In the genomic region with DNA sequence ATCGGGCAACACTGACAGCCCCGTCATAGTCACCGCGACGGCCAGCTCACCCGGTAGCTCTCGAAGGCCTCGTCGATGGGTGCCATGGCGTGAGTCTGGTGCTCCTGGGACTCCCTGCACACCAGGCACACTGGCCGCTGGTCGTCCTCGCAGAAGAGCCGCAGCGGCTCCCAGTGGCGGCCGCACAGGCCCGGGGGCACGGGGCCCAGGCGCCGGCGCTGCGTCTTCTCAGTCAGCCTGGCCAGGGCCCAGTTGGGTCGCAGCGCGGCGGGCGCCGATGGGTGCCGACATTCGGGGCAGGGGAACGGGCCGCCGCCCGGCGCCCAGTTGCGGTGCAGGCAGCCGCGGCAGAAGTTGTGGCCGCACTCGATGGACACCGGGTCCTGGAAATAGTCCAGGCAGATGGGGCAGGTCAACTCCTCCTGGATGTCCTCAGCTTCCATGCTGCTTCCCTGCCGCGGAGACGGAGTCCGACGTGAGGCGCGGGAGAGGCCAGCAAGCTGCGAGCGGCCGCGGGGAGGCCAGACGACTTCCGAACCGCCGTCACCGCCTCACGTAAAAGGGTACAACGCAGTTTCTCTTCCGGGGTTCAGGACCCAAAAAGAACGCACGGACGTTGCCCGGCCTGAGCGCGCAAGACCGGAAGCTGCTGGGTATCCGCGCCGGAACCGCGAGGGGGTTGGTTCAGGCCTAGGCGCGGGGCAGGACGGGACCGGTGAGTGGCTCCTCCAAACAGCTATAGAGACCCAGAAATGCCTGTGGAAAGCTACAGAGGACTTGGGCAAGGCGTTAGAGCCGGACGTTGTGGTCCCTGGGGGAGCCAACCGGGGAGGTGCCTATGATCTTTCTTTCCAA, we compare ENCODE assay signal across 1 cellular context.
A peak's percentile ranks its signal among the peaks of the same experiment; 100 is the strongest.
TF ChIP-seq lines count a peak whose summit lies in the region.

A gene with protein sequence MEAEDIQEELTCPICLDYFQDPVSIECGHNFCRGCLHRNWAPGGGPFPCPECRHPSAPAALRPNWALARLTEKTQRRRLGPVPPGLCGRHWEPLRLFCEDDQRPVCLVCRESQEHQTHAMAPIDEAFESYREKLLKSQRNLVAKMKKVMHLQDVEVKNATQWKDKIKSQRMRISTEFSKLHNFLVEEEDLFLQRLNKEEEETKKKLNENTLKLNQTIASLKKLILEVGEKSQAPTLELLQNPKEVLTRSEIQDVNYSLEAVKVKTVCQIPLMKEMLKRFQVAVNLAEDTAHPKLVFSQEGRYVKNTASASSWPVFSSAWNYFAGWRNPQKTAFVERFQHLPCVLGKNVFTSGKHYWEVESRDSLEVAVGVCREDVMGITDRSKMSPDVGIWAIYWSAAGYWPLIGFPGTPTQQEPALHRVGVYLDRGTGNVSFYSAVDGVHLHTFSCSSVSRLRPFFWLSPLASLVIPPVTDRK (minus strand): TSS at position 572 of the 855 bp plus-strand sequence. CDS start 129 bp downstream, at position 443.

TF ChIP-seq in HEK293, 187 proteins besides CTCF, POLR2A, EP300 and RAD21 (continued from another document and continues in another):
- TF ChIP-seq SETDB1 (IDR thresholded peaks at IDR 0.05; ENCODE audit: insufficient read length, low read length) = no peak
- TF ChIP-seq EGR2 (tag by site-specific recombination; IDR thresholded peaks at IDR 0.05; ENCODE audit: low read depth) = no peak
- no peak for TF ChIP-seq ZNF221 (tag by site-specific recombination; IDR thresholded peaks at IDR 0.05; ENCODE audit: borderline replicate concordance)
- TF ChIP-seq, protein P1, sequence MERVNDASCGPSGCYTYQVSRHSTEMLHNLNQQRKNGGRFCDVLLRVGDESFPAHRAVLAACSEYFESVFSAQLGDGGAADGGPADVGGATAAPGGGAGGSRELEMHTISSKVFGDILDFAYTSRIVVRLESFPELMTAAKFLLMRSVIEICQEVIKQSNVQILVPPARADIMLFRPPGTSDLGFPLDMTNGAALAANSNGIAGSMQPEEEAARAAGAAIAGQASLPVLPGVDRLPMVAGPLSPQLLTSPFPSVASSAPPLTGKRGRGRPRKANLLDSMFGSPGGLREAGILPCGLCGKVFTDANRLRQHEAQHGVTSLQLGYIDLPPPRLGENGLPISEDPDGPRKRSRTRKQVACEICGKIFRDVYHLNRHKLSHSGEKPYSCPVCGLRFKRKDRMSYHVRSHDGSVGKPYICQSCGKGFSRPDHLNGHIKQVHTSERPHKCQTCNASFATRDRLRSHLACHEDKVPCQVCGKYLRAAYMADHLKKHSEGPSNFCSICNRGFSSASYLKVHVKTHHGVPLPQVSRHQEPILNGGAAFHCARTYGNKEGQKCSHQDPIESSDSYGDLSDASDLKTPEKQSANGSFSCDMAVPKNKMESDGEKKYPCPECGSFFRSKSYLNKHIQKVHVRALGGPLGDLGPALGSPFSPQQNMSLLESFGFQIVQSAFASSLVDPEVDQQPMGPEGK (tag by site-specific recombination; IDR thresholded peaks at IDR 0.05) = peak; percentile 32; the same call in 1 of the 2 replicates
- TF ChIP-seq ZNF202 (tag by site-specific recombination; IDR thresholded peaks at IDR 0.05; ENCODE audit: borderline replicate concordance) = no peak
- no peak for TF ChIP-seq ZNF585B (tag by site-specific recombination; IDR thresholded peaks at IDR 0.05)
- no peak for TF ChIP-seq ZNF768 (tag by site-specific recombination; IDR thresholded peaks at IDR 0.05)
- TF ChIP-seq, protein P2, sequence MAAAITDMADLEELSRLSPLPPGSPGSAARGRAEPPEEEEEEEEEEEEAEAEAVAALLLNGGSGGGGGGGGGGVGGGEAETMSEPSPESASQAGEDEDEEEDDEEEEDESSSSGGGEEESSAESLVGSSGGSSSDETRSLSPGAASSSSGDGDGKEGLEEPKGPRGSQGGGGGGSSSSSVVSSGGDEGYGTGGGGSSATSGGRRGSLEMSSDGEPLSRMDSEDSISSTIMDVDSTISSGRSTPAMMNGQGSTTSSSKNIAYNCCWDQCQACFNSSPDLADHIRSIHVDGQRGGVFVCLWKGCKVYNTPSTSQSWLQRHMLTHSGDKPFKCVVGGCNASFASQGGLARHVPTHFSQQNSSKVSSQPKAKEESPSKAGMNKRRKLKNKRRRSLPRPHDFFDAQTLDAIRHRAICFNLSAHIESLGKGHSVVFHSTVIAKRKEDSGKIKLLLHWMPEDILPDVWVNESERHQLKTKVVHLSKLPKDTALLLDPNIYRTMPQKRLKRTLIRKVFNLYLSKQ (tag by site-specific recombination; IDR thresholded peaks at IDR 0.05; ENCODE audit: borderline replicate concordance) = no peak
- no peak for TF ChIP-seq ZNF140 (tag by site-specific recombination; IDR thresholded peaks at IDR 0.05)
- peak; percentile 14; the same call in 1 of the 2 replicates for TF ChIP-seq ZNF501 (tag by site-specific recombination; IDR thresholded peaks at IDR 0.05)
- TF ChIP-seq, protein P3, sequence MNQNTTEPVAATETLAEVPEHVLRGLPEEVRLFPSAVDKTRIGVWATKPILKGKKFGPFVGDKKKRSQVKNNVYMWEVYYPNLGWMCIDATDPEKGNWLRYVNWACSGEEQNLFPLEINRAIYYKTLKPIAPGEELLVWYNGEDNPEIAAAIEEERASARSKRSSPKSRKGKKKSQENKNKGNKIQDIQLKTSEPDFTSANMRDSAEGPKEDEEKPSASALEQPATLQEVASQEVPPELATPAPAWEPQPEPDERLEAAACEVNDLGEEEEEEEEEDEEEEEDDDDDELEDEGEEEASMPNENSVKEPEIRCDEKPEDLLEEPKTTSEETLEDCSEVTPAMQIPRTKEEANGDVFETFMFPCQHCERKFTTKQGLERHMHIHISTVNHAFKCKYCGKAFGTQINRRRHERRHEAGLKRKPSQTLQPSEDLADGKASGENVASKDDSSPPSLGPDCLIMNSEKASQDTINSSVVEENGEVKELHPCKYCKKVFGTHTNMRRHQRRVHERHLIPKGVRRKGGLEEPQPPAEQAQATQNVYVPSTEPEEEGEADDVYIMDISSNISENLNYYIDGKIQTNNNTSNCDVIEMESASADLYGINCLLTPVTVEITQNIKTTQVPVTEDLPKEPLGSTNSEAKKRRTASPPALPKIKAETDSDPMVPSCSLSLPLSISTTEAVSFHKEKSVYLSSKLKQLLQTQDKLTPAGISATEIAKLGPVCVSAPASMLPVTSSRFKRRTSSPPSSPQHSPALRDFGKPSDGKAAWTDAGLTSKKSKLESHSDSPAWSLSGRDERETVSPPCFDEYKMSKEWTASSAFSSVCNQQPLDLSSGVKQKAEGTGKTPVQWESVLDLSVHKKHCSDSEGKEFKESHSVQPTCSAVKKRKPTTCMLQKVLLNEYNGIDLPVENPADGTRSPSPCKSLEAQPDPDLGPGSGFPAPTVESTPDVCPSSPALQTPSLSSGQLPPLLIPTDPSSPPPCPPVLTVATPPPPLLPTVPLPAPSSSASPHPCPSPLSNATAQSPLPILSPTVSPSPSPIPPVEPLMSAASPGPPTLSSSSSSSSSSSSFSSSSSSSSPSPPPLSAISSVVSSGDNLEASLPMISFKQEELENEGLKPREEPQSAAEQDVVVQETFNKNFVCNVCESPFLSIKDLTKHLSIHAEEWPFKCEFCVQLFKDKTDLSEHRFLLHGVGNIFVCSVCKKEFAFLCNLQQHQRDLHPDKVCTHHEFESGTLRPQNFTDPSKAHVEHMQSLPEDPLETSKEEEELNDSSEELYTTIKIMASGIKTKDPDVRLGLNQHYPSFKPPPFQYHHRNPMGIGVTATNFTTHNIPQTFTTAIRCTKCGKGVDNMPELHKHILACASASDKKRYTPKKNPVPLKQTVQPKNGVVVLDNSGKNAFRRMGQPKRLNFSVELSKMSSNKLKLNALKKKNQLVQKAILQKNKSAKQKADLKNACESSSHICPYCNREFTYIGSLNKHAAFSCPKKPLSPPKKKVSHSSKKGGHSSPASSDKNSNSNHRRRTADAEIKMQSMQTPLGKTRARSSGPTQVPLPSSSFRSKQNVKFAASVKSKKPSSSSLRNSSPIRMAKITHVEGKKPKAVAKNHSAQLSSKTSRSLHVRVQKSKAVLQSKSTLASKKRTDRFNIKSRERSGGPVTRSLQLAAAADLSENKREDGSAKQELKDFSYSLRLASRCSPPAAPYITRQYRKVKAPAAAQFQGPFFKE (tag by site-specific recombination; IDR thresholded peaks at IDR 0.05; ENCODE audit: borderline replicate concordance) = no peak
- no peak for TF ChIP-seq HOXD13 (CRISPR knock-in tag; IDR thresholded peaks at IDR 0.05; ENCODE audit: borderline replicate concordance)
- no peak for TF ChIP-seq ZNF138 (tag by site-specific recombination; IDR thresholded peaks at IDR 0.05; ENCODE audit: borderline replicate concordance)
- TF ChIP-seq, protein P4, sequence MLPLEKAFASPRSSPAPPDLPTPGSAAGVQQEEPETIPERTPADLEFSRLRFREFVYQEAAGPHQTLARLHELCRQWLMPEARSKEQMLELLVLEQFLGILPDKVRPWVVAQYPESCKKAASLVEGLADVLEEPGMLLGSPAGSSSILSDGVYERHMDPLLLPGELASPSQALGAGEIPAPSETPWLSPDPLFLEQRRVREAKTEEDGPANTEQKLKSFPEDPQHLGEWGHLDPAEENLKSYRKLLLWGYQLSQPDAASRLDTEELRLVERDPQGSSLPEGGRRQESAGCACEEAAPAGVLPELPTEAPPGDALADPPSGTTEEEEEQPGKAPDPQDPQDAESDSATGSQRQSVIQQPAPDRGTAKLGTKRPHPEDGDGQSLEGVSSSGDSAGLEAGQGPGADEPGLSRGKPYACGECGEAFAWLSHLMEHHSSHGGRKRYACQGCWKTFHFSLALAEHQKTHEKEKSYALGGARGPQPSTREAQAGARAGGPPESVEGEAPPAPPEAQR (tag by site-specific recombination; IDR thresholded peaks at IDR 0.05) = no peak
- peak; percentile 48; the same call in 1 of the 2 replicates for TF ChIP-seq ZNF843 (tag by site-specific recombination; IDR thresholded peaks at IDR 0.05)
- no peak for TF ChIP-seq ZNF112 (tag by site-specific recombination; IDR thresholded peaks at IDR 0.05)
- TF ChIP-seq, protein P5, sequence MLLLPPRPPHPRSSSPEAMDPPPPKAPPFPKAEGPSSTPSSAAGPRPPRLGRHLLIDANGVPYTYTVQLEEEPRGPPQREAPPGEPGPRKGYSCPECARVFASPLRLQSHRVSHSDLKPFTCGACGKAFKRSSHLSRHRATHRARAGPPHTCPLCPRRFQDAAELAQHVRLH (tag by site-specific recombination; IDR thresholded peaks at IDR 0.05) = peak; percentile 99
- no peak for TF ChIP-seq ZNF155 (tag by site-specific recombination; IDR thresholded peaks at IDR 0.05)
- 0 out of 2 replicates have a peak, but pooled peaks have one; percentile 19 for TF ChIP-seq SP3 (tag by site-specific recombination; IDR thresholded peaks at IDR 0.05)
- TF ChIP-seq ZNF24 (tag by site-specific recombination; IDR thresholded peaks at IDR 0.05) = no peak
- no peak; the same call in 1 of the 2 replicates for TF ChIP-seq REPIN1 (tag by site-specific recombination; IDR thresholded peaks at IDR 0.05; ENCODE audit: low read depth)
- no peak for TF ChIP-seq ZNF558 (tag by site-specific recombination; IDR thresholded peaks at IDR 0.05)
- peak; percentile 91 for TF ChIP-seq ZNF777 (tag by site-specific recombination; IDR thresholded peaks at IDR 0.05; ENCODE audit: borderline replicate concordance)
- TF ChIP-seq, protein P6, sequence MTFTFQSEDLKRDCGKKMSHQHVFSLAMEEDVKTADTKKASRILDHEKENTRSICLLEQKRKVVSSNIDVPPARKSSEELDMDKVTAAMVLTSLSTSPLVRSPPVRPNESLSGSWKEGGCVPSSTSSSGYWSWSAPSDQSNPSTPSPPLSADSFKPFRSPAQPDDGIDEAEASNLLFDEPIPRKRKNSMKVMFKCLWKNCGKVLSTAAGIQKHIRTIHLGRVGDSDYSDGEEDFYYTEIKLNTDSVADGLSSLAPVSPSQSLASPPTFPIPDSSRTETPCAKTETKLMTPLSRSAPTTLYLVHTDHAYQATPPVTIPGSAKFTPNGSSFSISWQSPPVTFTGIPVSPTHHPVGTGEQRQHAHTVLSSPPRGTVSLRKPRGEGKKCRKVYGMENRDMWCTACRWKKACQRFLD (tag by site-specific recombination; IDR thresholded peaks at IDR 0.05) = no peak
- no peak for TF ChIP-seq ZNF48 (tag by site-specific recombination; IDR thresholded peaks at IDR 0.05)
- TF ChIP-seq SP2 (tag by site-specific recombination; IDR thresholded peaks at IDR 0.05) = peak; percentile 81
- no peak for TF ChIP-seq ZNF404 (tag by site-specific recombination; IDR thresholded peaks at IDR 0.05)
- TF ChIP-seq ZNF121 (tag by site-specific recombination; IDR thresholded peaks at IDR 0.05) = no peak; the same call in 1 of the 2 replicates
- no peak for TF ChIP-seq ZNF274 (IDR thresholded peaks at IDR 0.05; ENCODE audit: low read length)
- no peak for TF ChIP-seq ZNF274 (tag by site-specific recombination; IDR thresholded peaks at IDR 0.05; ENCODE audit: borderline replicate concordance)
- no peak for TF ChIP-seq KLF7 (tag by site-specific recombination; IDR thresholded peaks at IDR 0.05; ENCODE audit: borderline replicate concordance)
- TF ChIP-seq GLI2 (tag by site-specific recombination; IDR thresholded peaks at IDR 0.05; ENCODE audit: borderline replicate concordance, low read depth) = no peak
- TF ChIP-seq ZNF596 (tag by site-specific recombination; IDR thresholded peaks at IDR 0.05) = 0 out of 2 replicates have a peak, but pooled peaks have one; percentile 20
- TF ChIP-seq PRDM1 (tag by site-specific recombination; IDR thresholded peaks at IDR 0.05) = no peak
- TF ChIP-seq, protein P7, sequence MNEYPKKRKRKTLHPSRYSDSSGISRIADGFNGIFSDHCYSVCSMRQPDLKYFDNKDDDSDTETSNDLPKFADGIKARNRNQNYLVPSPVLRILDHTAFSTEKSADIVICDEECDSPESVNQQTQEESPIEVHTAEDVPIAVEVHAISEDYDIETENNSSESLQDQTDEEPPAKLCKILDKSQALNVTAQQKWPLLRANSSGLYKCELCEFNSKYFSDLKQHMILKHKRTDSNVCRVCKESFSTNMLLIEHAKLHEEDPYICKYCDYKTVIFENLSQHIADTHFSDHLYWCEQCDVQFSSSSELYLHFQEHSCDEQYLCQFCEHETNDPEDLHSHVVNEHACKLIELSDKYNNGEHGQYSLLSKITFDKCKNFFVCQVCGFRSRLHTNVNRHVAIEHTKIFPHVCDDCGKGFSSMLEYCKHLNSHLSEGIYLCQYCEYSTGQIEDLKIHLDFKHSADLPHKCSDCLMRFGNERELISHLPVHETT (tag by site-specific recombination; IDR thresholded peaks at IDR 0.05) = no peak
- no peak for TF ChIP-seq ZNF549 (tag by site-specific recombination; IDR thresholded peaks at IDR 0.05)
- no peak for TF ChIP-seq ZNF391 (tag by site-specific recombination; IDR thresholded peaks at IDR 0.05; ENCODE audit: borderline replicate concordance, low read depth)
- TF ChIP-seq SCRT2 (tag by site-specific recombination; IDR thresholded peaks at IDR 0.05) = no peak
- no peak for TF ChIP-seq ZNF266 (tag by site-specific recombination; IDR thresholded peaks at IDR 0.05; ENCODE audit: low read depth)
- TF ChIP-seq GLIS1 (tag by site-specific recombination; IDR thresholded peaks at IDR 0.05) = no peak
- peak; percentile 73; the same call in 1 of the 2 replicates for TF ChIP-seq KLF16 (tag by site-specific recombination; IDR thresholded peaks at IDR 0.05)
- TF ChIP-seq, protein P8, sequence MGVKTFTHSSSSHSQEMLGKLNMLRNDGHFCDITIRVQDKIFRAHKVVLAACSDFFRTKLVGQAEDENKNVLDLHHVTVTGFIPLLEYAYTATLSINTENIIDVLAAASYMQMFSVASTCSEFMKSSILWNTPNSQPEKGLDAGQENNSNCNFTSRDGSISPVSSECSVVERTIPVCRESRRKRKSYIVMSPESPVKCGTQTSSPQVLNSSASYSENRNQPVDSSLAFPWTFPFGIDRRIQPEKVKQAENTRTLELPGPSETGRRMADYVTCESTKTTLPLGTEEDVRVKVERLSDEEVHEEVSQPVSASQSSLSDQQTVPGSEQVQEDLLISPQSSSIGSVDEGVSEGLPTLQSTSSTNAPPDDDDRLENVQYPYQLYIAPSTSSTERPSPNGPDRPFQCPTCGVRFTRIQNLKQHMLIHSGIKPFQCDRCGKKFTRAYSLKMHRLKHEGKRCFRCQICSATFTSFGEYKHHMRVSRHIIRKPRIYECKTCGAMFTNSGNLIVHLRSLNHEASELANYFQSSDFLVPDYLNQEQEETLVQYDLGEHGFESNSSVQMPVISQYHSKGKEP (tag by site-specific recombination; IDR thresholded peaks at IDR 0.05) = no peak
